ENCODE assay signal across 1 cellular context in genomic region chr3:188164248-188164687, GRCh38.
TF ChIP-seq lines count a peak whose summit lies in the region.

No MANE protein-coding gene starts in this region.

TF ChIP-seq in A549, 52 proteins besides CTCF, POLR2A, EP300 and RAD21 (continued from another document):
- TF ChIP-seq, protein P1, sequence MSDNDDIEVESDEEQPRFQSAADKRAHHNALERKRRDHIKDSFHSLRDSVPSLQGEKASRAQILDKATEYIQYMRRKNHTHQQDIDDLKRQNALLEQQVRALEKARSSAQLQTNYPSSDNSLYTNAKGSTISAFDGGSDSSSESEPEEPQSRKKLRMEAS (IDR thresholded peaks at IDR 0.05): no peak; the same call in 1 of the 2 replicates
- TF ChIP-seq ZFP36 (IDR thresholded peaks at IDR 0.05; ENCODE audit: borderline replicate concordance, partially characterized antibody): no peak
- TF ChIP-seq, protein P2, sequence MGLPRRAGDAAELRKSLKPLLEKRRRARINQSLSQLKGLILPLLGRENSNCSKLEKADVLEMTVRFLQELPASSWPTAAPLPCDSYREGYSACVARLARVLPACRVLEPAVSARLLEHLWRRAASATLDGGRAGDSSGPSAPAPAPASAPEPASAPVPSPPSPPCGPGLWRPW (IDR thresholded peaks at IDR 0.05): no peak
- no peak for TF ChIP-seq SREBF2 (IDR thresholded peaks at IDR 0.05)
